In the genomic region with DNA sequence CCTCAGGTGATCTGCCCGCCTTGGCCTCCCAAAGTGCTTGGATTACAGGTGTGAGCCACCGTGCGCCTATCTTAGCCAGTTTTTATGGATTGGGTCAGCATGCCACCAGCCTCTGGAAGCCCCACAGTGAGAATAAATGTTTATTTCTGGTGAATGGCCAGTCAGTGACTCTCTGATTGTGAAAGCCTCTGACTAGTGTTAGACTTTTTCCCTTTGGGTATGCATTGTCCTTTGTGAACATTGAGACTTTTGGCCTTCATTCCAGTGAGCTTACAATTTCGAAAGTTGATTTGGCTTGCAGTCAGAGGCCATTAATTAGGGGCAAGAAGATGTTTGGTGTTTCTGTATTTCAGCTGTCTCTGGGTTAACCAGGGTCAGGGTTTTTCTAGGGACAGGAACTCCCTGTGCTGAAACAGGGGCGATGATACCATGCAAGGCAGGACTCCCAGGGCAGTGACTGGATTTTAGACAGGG, we compare ENCODE assay signal across 20 cellular contexts. TPM values are rescaled to one million over a fixed set of nuclear protein-coding genes. Genes with fewer than 3 reads are reported as not detected.
DNase-seq lines count a peak whose midpoint lies in the region; ATAC-seq and TF ChIP-seq lines count a peak whose summit lies in the region.
"Had no signal": no experiment of that assay in that cellular context is flagged by ENCODE, and none has a peak within 500 bp of the region (broad histone marks: within the 10 kb centered on the region; RNA-seq: fewer than 3 reads in every experiment).

No MANE protein-coding gene starts in this region.

- intact Hi-C loops in sciatic nerve (cut with DNase I) (no loop called here), sigmoid colon (cut with DNase I) (loop anchor here (5.0 kb wide), 1 partner anchor 33 kb away; no protein-coding TSS in a partner anchor)
- intact Hi-C loops in activated T-helper 2 cell treated with anti-CD3 and anti-CD28 coated beads, Interferon-gamma antibody, Interleukin-2, Interleukin-4, amounts not matched to agents 10 μg/mL and 5 μg/mL and 100 μg/mL, durations not matched to agents 14 hours and 24 hours and 36 hours (cut with micrococcal nuclease): no loop called here

- no peaks in the 10 kb centered on the region for H3K4me1 Mint-ChIP-seq in activated T-helper 2 cell treated with anti-CD3 and anti-CD28 coated beads, Interferon-gamma antibody, Interleukin-2, Interleukin-4, amounts not matched to agents 10 μg/mL and 5 μg/mL and 100 μg/mL, durations not matched to agents 14 hours and 24 hours and 36 hours (ENCODE audit: low read depth)
- H3K4me1 Mint-ChIP-seq: GM23338, T-helper 17 cell had no signal

- H3K4me1 ChIP-seq in sigmoid colon: peaks cover 0 to 39% (median 29%) of the 10 kb centered on the region in 4 donors

- no peak for TF ChIP-seq POLR2A in sigmoid colon (IDR thresholded peaks at IDR 0.05)

- H3K27ac ChIP-seq in sigmoid colon: peak overlapping the region in 2 of 4 donors; percentile 7 to 36
- H3K27ac ChIP-seq: neutrophil had no signal

- no peaks in the 10 kb centered on the region for H3K27me3 Mint-ChIP-seq in activated T-helper 2 cell treated with anti-CD3 and anti-CD28 coated beads, Interferon-gamma antibody, Interleukin-2, Interleukin-4, amounts not matched to agents 10 μg/mL and 5 μg/mL and 100 μg/mL, durations not matched to agents 14 hours and 24 hours and 36 hours (ENCODE audit: low read depth)

- no peaks in the 10 kb centered on the region for H3K9me3 ChIP-seq in sigmoid colon
- H3K9me3 ChIP-seq: Caco-2, neutrophil had no signal

- peak; percentile 81 for DNase-seq in AG08395 (ENCODE audit: low spot score)
- DNase-seq in LHCN-M2 (ENCODE audit: low read depth): peak; percentile 74
- DNase-seq in fibroblast of villous mesenchyme (ENCODE audit: low read depth): peak; percentile 79
- no peak for DNase-seq in sciatic nerve (ENCODE audit: low spot score)
- DNase-seq in NCI-H1417 treated with DMSO at 0.1 percent for 48 hours (lab: John Stamatoyannopoulos, UW): no peak
- no peak for DNase-seq in activated T-helper 2 cell treated with anti-CD3 and anti-CD28 coated beads, Interferon-gamma antibody, Interleukin-2, Interleukin-4, amounts not matched to agents 10 μg/mL and 5 μg/mL and 100 μg/mL, durations not matched to agents 14 hours and 24 hours and 36 hours (ENCODE audit: low spot score)
- no peak for DNase-seq in sigmoid colon
- DNase-seq: activated gamma-delta T cell; aorta; Caco-2; erythroblast; Karpas-422; kidney glomerular epithelial cell; NCI-H1436 treated with DMSO at 0.1 percent for 48 hours; stimulated activated CD4-positive, alpha-beta T cell treated with anti-CD3 and anti-CD28 coated beads, Interleukin-4, amount 100 ng/mL, for 4 hours; T-helper 17 cell had no signal

- no peak overlapping the region for H3K4me3 Mint-ChIP-seq in activated T-helper 2 cell treated with anti-CD3 and anti-CD28 coated beads, Interferon-gamma antibody, Interleukin-2, Interleukin-4, amounts not matched to agents 10 μg/mL and 5 μg/mL and 100 μg/mL, durations not matched to agents 14 hours and 24 hours and 36 hours (ENCODE audit: low read depth)
- H3K4me3 Mint-ChIP-seq: GM23338, T-helper 17 cell had no signal

- H3K4me3 ChIP-seq in fibroblast of villous mesenchyme (ENCODE audit: low read depth, low read length): no peak overlapping the region
- H3K4me3 ChIP-seq in sigmoid colon: no peak overlapping the region
- H3K4me3 ChIP-seq: GM23338 had no signal

- peak in 2 of 4 donors; percentile 40 to 64 for TF ChIP-seq EP300 in sigmoid colon (IDR thresholded peaks at IDR 0.05)

- H3K36me3 ChIP-seq in sigmoid colon: no peaks in the 10 kb centered on the region
- H3K36me3 ChIP-seq: neutrophil had no signal

- H3K27me3 ChIP-seq in sigmoid colon: no peaks in the 10 kb centered on the region
- H3K27me3 ChIP-seq: neutrophil had no signal

- peak; percentile 88 for ATAC-seq in sciatic nerve
- no peak for ATAC-seq in HG02623 (IDR thresholded peaks at IDR 0.05; ENCODE audit: unreplicated experiment)
- ATAC-seq: activated CD4-positive, CD25-positive, alpha-beta regulatory T cell treated with anti-CD3 and anti-CD28 coated beads, Interleukin-2, amount 50 U/mL, for 24 hours; GM23338; T-helper 17 cell had no signal

- 84 to 87% methylated on average over 5 of the region's 5 CpGs for WGBS in sigmoid colon, 2 donors

- TF ChIP-seq CTCF in fibroblast of villous mesenchyme (IDR thresholded peaks at IDR 0.05; ENCODE audit: insufficient read depth, low read depth, low read length) (no peak), sigmoid colon (IDR thresholded peaks at IDR 0.05) (no peak)

- no peak overlapping the region for H3K27ac Mint-ChIP-seq in activated T-helper 2 cell treated with anti-CD3 and anti-CD28 coated beads, Interferon-gamma antibody, Interleukin-2, Interleukin-4, amounts not matched to agents 10 μg/mL and 5 μg/mL and 100 μg/mL, durations not matched to agents 14 hours and 24 hours and 36 hours
- H3K27ac Mint-ChIP-seq: GM23338, T-helper 17 cell had no signal

- H3K9me3 Mint-ChIP-seq in activated T-helper 2 cell treated with anti-CD3 and anti-CD28 coated beads, Interferon-gamma antibody, Interleukin-2, Interleukin-4, amounts not matched to agents 10 μg/mL and 5 μg/mL and 100 μg/mL, durations not matched to agents 14 hours and 24 hours and 36 hours: no peaks in the 10 kb centered on the region
- H3K9me3 Mint-ChIP-seq: GM23338 had no signal

- H3K36me3 Mint-ChIP-seq in activated T-helper 2 cell treated with anti-CD3 and anti-CD28 coated beads, Interferon-gamma antibody, Interleukin-2, Interleukin-4, amounts not matched to agents 10 μg/mL and 5 μg/mL and 100 μg/mL, durations not matched to agents 14 hours and 24 hours and 36 hours (ENCODE audit: low read depth): no peaks in the 10 kb centered on the region

RNA-seq across cellular contexts. Expression of gene TLN2, which starts 49.2 kb away (rescaled TPM):
- total RNA-seq in LHCN-M2 (2014; rRNA removed): 21.6 and 34.7 TPM in 2 replicates
- 16.7 TPM for polyA plus RNA-seq in LHCN-M2 (2012)
- total RNA-seq in fibroblast of villous mesenchyme: 22.5 and 35.4 TPM in 2 replicates
- 49.3 TPM for total RNA-seq in sciatic nerve
- total RNA-seq in activated T-helper 2 cell treated with anti-CD3 and anti-CD28 coated beads, Interferon-gamma antibody, Interleukin-2, Interleukin-4, amounts not matched to agents 10 μg/mL and 5 μg/mL and 100 μg/mL, durations not matched to agents 14 hours and 24 hours and 36 hours: 0.85 and 0.98 TPM in 2 replicates
- 10 to 100 TPM in 3 of 4 donors, 1 to 10 TPM in 1; 9.8 to 35.2 (median 15.4) TPM for total RNA-seq in sigmoid colon
- 10 to 100 TPM in 1 of 3 donors, 1 to 10 TPM in 2; 5.4 to 10.8 (median 6.9) TPM for polyA plus RNA-seq in sigmoid colon

Comparison
In these comparisons a context has a peak if more than half of its experiments do, and no peak if none do; other contexts are left out.
1. DNase-seq: peak in AG08395 (single experiment), LHCN-M2 (single experiment) and fibroblast of villous mesenchyme (single experiment); none in sciatic nerve (single experiment), NCI-H1417 treated with DMSO at 0.1 percent for 48 hours (single experiment), activated T-helper 2 cell treated with anti-CD3 and anti-CD28 coated beads, Interferon-gamma antibody, Interleukin-2, Interleukin-4, amounts not matched to agents 10 μg/mL and 5 μg/mL and 100 μg/mL, durations not matched to agents 14 hours and 24 hours and 36 hours (single experiment) and sigmoid colon (single experiment).